ENCODE assay signal across 10 cellular contexts in the genomic region with DNA sequence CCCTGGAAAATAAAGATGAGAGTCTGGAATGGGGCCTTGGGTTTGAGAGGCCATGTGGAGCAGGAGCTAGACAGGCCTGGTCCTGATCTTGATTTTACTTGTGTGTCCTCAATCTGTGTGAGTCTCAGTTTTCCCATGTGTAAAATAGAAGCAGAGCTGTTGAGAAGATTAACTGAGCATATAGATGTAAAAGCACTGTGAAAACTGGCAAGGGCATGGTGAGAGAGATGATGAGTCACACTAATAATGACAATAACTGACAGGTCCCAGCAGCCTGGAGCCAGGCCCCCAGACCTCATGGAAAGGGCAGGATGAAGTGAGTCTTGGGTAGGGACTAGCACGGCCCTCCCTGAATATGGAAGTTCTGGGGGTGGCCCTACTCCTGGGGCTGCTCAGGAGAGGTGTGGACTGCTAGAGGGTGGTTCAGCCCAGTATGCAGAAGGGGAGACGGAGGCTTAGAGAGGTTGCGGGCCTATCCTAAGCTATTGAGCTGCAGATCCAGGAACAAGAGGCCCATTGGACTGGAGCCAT. TPM values are rescaled to one million over a fixed set of nuclear protein-coding genes. Genes with fewer than 3 reads are reported as not detected.
DNase-seq lines count a peak whose midpoint lies in the region; ATAC-seq and TF ChIP-seq lines count a peak whose summit lies in the region.
"Had no signal": no experiment of that assay in that cellular context is flagged by ENCODE, and none has a peak within 500 bp of the region (broad histone marks: within the 10 kb centered on the region; RNA-seq: fewer than 3 reads in every experiment).

No MANE protein-coding gene starts in this region.

- 0 out of 2 replicates have a peak overlapping the region, but pooled peaks have one; percentile 74 for H2AFZ ChIP-seq in GM23338

- no peak for TF ChIP-seq POLR2A in GM18505 (IDR thresholded peaks at IDR 0.05; ENCODE audit: borderline replicate concordance, extremely low read depth, insufficient read depth, insufficient read length)

- no peaks in the 10 kb centered on the region for H3K9me3 Mint-ChIP-seq in GM23338
- H3K9me3 Mint-ChIP-seq in neural crest cell = no peaks in the 10 kb centered on the region

- DNase-seq in GM23338 (ENCODE audit: low spot score) (no peak), NCI-H446 treated with DMSO at 0.1 percent for 48 hours (lab: John Stamatoyannopoulos, UW) (peak; percentile 35), choroid plexus epithelial cell (ENCODE audit: low read depth) (peak; percentile 44), neural crest cell (ENCODE audit: low read depth, low spot score) (no peak), H7 (no peak)
- DNase-seq in activated CD4-positive, alpha-beta T cell treated with anti-CD3 and anti-CD28 coated beads for 48 hours = no peak
- DNase-seq: NCI-H2029 had no signal

- H3K36me3 Mint-ChIP-seq in GM23338 (ENCODE audit: low read depth) = no peaks in the 10 kb centered on the region
- H3K36me3 Mint-ChIP-seq in neural crest cell (ENCODE audit: low read depth) = no peaks in the 10 kb centered on the region

- no peaks in the 10 kb centered on the region for H3K9me2 ChIP-seq in GM23338 (ENCODE audit: insufficient read depth)

- H3K4me3 ChIP-seq in GM23338 (no peak overlapping the region), choroid plexus epithelial cell (ENCODE audit: low read depth, low read length) (no peak overlapping the region), H7 (ENCODE audit: insufficient read depth, low read depth, low read length) (no peak overlapping the region)
- H3K4me3 ChIP-seq: left lung had no signal

- peak overlapping the region; percentile 89 for H3K4me3 Mint-ChIP-seq in GM23338
- peak overlapping the region; percentile 93 for H3K4me3 Mint-ChIP-seq in neural crest cell

- peaks cover 5% of the 10 kb centered on the region for H4K20me1 ChIP-seq in GM23338 (replicated peaks; ENCODE audit: insufficient read depth)

- H3K4me2 ChIP-seq in GM23338 = peak overlapping the region; percentile 94

- H3K27ac Mint-ChIP-seq in GM23338 (peak overlapping the region; percentile 50; the same call in 1 of the 2 replicates), neural crest cell (ENCODE audit: unreplicated experiment) (peak overlapping the region; percentile 96)

- peaks cover 37% of the 10 kb centered on the region for H3K4me1 ChIP-seq in GM23338 (ENCODE audit: insufficient read depth)

- TF ChIP-seq CTCF in GM23338 (conservative IDR thresholded peaks at IDR 0.05; ENCODE audit: low read depth in 2 of 2) (no peak), choroid plexus epithelial cell (conservative IDR thresholded peaks at IDR 0.05; ENCODE audit: low read depth, low read length) (no peak), neural crest cell (conservative IDR thresholded peaks at IDR 0.05) (no peak)

- H3K79me2 ChIP-seq in GM23338 (replicated peaks; ENCODE audit: insufficient read depth) = peaks cover 8% of the 10 kb centered on the region

- no peak overlapping the region; the same call in 1 of the 2 replicates for H3K27ac ChIP-seq in GM23338 (ENCODE audit: low read depth)
- H3K27ac ChIP-seq: epithelial cell of prostate, left lung had no signal

- ATAC-seq in GM23338 = no peak
- ATAC-seq in GM18505 (IDR thresholded peaks at IDR 0.05; ENCODE audit: unreplicated experiment) = no peak
- ATAC-seq: left lung had no signal

- H3K27me3 ChIP-seq in GM23338 (ENCODE audit: insufficient read depth) (peaks cover 8% of the 10 kb centered on the region; the same call in 1 of the 2 replicates), H7 (ENCODE audit: control insufficient read depth, insufficient read depth, low read length) (no peaks in the 10 kb centered on the region; the same call in 1 of the 2 replicates)

- no peaks in the 10 kb centered on the region for H3K36me3 ChIP-seq in GM23338 (ENCODE audit: insufficient read depth)
- H3K36me3 ChIP-seq in H7 (replicated peaks; ENCODE audit: control insufficient read depth, insufficient read depth, low read length) = no peaks in the 10 kb centered on the region

- peaks cover 5% of the 10 kb centered on the region; the same call in 1 of the 2 replicates for H3F3A ChIP-seq in GM23338 (replicated peaks; ENCODE audit: low read depth)

- H3K4me1 Mint-ChIP-seq in GM23338 = peaks cover 36% of the 10 kb centered on the region
- H3K4me1 Mint-ChIP-seq in neural crest cell = peaks cover 4% of the 10 kb centered on the region

- H3K27me3 Mint-ChIP-seq in GM23338 (ENCODE audit: insufficient read depth, low read depth, poor library complexity) (peaks cover 29% of the 10 kb centered on the region), neural crest cell (ENCODE audit: low read depth) (peaks cover 2% of the 10 kb centered on the region)

TF ChIP-seq in GM23338, 12 proteins besides CTCF, POLR2A, EP300 and RAD21:
- TF ChIP-seq POLR2AphosphoS5 (IDR thresholded peaks at IDR 0.05; ENCODE audit: low read depth) = no peak
- TF ChIP-seq, protein P1, sequence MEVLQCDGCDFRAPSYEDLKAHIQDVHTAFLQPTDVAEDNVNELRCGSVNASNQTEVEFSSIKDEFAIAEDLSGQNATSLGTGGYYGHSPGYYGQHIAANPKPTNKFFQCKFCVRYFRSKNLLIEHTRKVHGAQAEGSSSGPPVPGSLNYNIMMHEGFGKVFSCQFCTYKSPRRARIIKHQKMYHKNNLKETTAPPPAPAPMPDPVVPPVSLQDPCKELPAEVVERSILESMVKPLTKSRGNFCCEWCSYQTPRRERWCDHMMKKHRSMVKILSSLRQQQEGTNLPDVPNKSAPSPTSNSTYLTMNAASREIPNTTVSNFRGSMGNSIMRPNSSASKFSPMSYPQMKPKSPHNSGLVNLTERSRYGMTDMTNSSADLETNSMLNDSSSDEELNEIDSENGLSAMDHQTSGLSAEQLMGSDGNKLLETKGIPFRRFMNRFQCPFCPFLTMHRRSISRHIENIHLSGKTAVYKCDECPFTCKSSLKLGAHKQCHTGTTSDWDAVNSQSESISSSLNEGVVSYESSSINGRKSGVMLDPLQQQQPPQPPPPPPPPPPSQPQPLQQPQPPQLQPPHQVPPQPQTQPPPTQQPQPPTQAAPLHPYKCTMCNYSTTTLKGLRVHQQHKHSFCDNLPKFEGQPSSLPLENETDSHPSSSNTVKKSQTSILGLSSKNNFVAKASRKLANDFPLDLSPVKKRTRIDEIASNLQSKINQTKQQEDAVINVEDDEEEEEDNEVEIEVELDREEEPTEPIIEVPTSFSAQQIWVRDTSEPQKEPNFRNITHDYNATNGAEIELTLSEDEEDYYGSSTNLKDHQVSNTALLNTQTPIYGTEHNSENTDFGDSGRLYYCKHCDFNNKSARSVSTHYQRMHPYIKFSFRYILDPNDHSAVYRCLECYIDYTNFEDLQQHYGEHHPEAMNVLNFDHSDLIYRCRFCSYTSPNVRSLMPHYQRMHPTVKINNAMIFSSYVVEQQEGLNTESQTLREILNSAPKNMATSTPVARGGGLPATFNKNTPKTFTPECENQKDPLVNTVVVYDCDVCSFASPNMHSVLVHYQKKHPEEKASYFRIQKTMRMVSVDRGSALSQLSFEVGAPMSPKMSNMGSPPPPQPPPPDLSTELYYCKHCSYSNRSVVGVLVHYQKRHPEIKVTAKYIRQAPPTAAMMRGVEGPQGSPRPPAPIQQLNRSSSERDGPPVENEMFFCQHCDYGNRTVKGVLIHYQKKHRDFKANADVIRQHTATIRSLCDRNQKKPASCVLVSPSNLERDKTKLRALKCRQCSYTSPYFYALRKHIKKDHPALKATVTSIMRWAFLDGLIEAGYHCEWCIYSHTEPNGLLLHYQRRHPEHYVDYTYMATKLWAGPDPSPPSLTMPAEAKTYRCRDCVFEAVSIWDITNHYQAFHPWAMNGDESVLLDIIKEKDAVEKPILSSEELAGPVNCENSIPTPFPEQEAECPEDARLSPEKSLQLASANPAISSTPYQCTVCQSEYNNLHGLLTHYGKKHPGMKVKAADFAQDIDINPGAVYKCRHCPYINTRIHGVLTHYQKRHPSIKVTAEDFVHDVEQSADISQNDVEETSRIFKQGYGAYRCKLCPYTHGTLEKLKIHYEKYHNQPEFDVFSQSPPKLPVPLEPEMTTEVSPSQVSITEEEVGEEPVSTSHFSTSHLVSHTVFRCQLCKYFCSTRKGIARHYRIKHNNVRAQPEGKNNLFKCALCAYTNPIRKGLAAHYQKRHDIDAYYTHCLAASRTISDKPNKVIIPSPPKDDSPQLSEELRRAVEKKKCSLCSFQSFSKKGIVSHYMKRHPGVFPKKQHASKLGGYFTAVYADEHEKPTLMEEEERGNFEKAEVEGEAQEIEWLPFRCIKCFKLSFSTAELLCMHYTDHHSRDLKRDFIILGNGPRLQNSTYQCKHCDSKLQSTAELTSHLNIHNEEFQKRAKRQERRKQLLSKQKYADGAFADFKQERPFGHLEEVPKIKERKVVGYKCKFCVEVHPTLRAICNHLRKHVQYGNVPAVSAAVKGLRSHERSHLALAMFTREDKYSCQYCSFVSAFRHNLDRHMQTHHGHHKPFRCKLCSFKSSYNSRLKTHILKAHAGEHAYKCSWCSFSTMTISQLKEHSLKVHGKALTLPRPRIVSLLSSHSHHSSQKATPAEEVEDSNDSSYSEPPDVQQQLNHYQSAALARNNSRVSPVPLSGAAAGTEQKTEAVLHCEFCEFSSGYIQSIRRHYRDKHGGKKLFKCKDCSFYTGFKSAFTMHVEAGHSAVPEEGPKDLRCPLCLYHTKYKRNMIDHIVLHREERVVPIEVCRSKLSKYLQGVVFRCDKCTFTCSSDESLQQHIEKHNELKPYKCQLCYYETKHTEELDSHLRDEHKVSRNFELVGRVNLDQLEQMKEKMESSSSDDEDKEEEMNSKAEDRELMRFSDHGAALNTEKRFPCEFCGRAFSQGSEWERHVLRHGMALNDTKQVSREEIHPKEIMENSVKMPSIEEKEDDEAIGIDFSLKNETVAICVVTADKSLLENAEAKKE (CRISPR knock-in tag; IDR thresholded peaks at IDR 0.05) = no peak
- no peak for TF ChIP-seq EZH2phosphoT487 (IDR thresholded peaks at IDR 0.05; ENCODE audit: unreplicated experiment)

RNA-seq across cellular contexts. Expression of a gene that starts 2.8 kb away (rescaled TPM):
- total RNA-seq in GM23338 (2014; rRNA removed; shearing (Covaris generic)) = 19.1 and 22.2 TPM in 2 replicates
- 6.8 and 8.3 TPM in 2 replicates for polyA plus RNA-seq in GM23338 (2016; fragmentation: Nextera tagmentation; extraction: Ambion mirVana)
- 50.1 and 54.8 TPM in 2 replicates for total RNA-seq in neural crest cell
- total RNA-seq in H7 (2014; rRNA removed; shearing (Covaris generic)) = 8.8 and 11.2 TPM in 2 replicates

RNA-seq across cellular contexts. Expression of a gene that starts 28.2 kb away (rescaled TPM):
- total RNA-seq in GM23338 (2014; rRNA removed; shearing (Covaris generic)) = 0.16 and 0.56 TPM in 2 replicates
- polyA plus RNA-seq in GM23338 (2016; fragmentation: Nextera tagmentation; extraction: Ambion mirVana) = 0.42 and 0.53 TPM in 2 replicates
- total RNA-seq in neural crest cell = not detected in 2 replicates
- total RNA-seq in H7 (2014; rRNA removed; shearing (Covaris generic)) = 0.07 and 0.30 TPM in 2 replicates

Comparison
In these comparisons a context has a peak if more than half of its experiments do, and no peak if none do; other contexts are left out.
1. DNase-seq: peak in NCI-H446 treated with DMSO at 0.1 percent for 48 hours (single experiment) and choroid plexus epithelial cell (single experiment); none in GM23338 (single experiment), neural crest cell (single experiment), H7 (single experiment) and activated CD4-positive, alpha-beta T cell treated with anti-CD3 and anti-CD28 coated beads for 48 hours (single experiment).